21 cellular contexts compared by ENCODE assay signal in the genomic region with DNA sequence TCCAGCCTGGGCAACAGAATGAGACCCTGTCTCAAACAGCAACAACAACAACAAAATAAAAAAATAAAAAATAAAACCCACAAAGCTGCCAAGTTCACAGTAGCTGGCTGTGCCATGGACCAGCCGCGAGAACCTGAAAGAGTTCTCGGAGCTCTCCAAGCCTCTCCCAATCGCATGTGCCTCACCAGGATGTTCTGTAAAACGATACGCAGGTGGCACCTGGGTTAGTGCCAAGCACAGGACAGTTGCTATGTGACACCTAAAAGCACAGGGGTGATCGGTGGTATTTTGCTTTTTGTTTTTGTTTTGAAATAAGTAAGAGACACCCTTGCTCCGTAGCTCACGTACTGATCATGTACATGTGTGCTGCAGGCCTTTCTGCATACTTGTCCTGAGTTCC. TPM values are rescaled to one million over a fixed set of nuclear protein-coding genes. Genes with fewer than 3 reads are reported as not detected.
"Had no signal": no experiment of that assay in that cellular context is flagged by ENCODE, and none has a peak within 500 bp of the region (broad histone marks: within the 10 kb centered on the region; RNA-seq: fewer than 3 reads in every experiment).

No MANE protein-coding gene starts in this region.

- H3K27ac ChIP-seq: foreskin keratinocyte, neural progenitor cell, pancreas, right lobe of liver, suprapubic skin, tibial artery, upper lobe of left lung had no signal

- H3K36me3 ChIP-seq: neural progenitor cell, uterus had no signal

- H3K27me3 ChIP-seq: foreskin keratinocyte, neural progenitor cell, pancreas, right lobe of liver, suprapubic skin, tibial artery, upper lobe of left lung, uterus had no signal

- H3K27me3 Mint-ChIP-seq: natural killer cell treated with Interleukin-12 subunit alpha and Interleukin-12 subunit beta and Interleukin-15 and Interleukin-18, amount 100 ng/mL, for 72 hours; progenitor cell of endocrine pancreas had no signal

- H3K4me3 Mint-ChIP-seq: endodermal cell; natural killer cell treated with Interleukin-12 subunit alpha and Interleukin-12 subunit beta and Interleukin-15 and Interleukin-18, amount 100 ng/mL, for 72 hours; neural progenitor cell; stimulated activated effector memory CD8-positive, alpha-beta T cell treated with anti-CD3 and anti-CD28 coated beads, Interleukin-12 subunit alpha, Interleukin-12 subunit beta, amount 100 ng/mL, for 72 hours had no signal

- H3K9me3 Mint-ChIP-seq: endodermal cell; natural killer cell treated with Interleukin-12 subunit alpha and Interleukin-12 subunit beta and Interleukin-15 and Interleukin-18, amount 100 ng/mL, for 72 hours; neural progenitor cell; stimulated activated effector memory CD8-positive, alpha-beta T cell treated with anti-CD3 and anti-CD28 coated beads, Interleukin-12 subunit alpha, Interleukin-12 subunit beta, amount 100 ng/mL, for 72 hours had no signal

- DNase-seq: effector CD4-positive, alpha-beta T cell; foreskin keratinocyte; hippocampal formation; left colon; left ventricle myocardium superior; mesenchymal stem cell; midbrain; occipital lobe; retina; right lobe of liver; tibial artery; uterus had no signal

- ATAC-seq: foreskin keratinocyte; left colon; left ventricle myocardium superior; stimulated activated effector memory CD8-positive, alpha-beta T cell treated with anti-CD3 and anti-CD28 coated beads, Interleukin-12 subunit alpha, Interleukin-12 subunit beta, amount 100 ng/mL, for 72 hours had no signal

- H3K9me3 ChIP-seq: pancreas, right lobe of liver, suprapubic skin, tibial artery, upper lobe of left lung, uterus had no signal

- H3K4me3 ChIP-seq: lung, neural progenitor cell, pancreas, right lobe of liver, suprapubic skin, tibial artery, upper lobe of left lung, uterus had no signal

- H3K4me1 ChIP-seq: foreskin keratinocyte, pancreas, suprapubic skin, upper lobe of left lung, uterus had no signal

- H3K27ac Mint-ChIP-seq: endodermal cell; natural killer cell treated with Interleukin-12 subunit alpha and Interleukin-12 subunit beta and Interleukin-15 and Interleukin-18, amount 100 ng/mL, for 72 hours; neural progenitor cell; progenitor cell of endocrine pancreas; stimulated activated effector memory CD8-positive, alpha-beta T cell treated with anti-CD3 and anti-CD28 coated beads, Interleukin-12 subunit alpha, Interleukin-12 subunit beta, amount 100 ng/mL, for 72 hours had no signal

- H3K4me1 Mint-ChIP-seq: stimulated activated effector memory CD8-positive, alpha-beta T cell treated with anti-CD3 and anti-CD28 coated beads, Interleukin-12 subunit alpha, Interleukin-12 subunit beta, amount 100 ng/mL, for 72 hours had no signal

RNA-seq across cellular contexts. Expression of a gene that starts 52.4 kb away (rescaled TPM):
- total RNA-seq: natural killer cell treated with Interleukin-12 subunit alpha and Interleukin-12 subunit beta and Interleukin-15 and Interleukin-18, amount 100 ng/mL, for 72 hours had no signal
